ENCODE assay signal across 1 cellular context in genomic region chr16:82756283-82756599, GRCh38.
TF ChIP-seq lines count a peak whose summit lies in the region.

No MANE protein-coding gene starts in this region.

TF ChIP-seq in endothelial cell of umbilical vein, 7 proteins besides CTCF, POLR2A, EP300 and RAD21:
- TF ChIP-seq, protein P1, sequence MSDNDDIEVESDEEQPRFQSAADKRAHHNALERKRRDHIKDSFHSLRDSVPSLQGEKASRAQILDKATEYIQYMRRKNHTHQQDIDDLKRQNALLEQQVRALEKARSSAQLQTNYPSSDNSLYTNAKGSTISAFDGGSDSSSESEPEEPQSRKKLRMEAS (IDR thresholded peaks at IDR 0.05; ENCODE audit: insufficient read depth, insufficient read length): no peak
- no peak for TF ChIP-seq MYC (IDR thresholded peaks at IDR 0.05; ENCODE audit: low read depth, low read length)
- peak; percentile 86 for TF ChIP-seq JUN (IDR thresholded peaks at IDR 0.05; ENCODE audit: borderline replicate concordance, insufficient read depth, insufficient read length, low read depth)
- peak; percentile 95 for TF ChIP-seq FOS (IDR thresholded peaks at IDR 0.05; ENCODE audit: borderline replicate concordance, insufficient read depth, low read length)
- TF ChIP-seq POLR2AphosphoS5 (IDR thresholded peaks at IDR 0.05; ENCODE audit: insufficient read depth, low read depth, low read length): peak; percentile 89
- TF ChIP-seq GATA2 (IDR thresholded peaks at IDR 0.05; ENCODE audit: insufficient read depth, insufficient read length, low read depth, low read length): peak; percentile 95
- no peak for TF ChIP-seq EZH2 (IDR thresholded peaks at IDR 0.05; ENCODE audit: borderline replicate concordance, low read depth, low read length, severe bottlenecking)
